31 cellular contexts compared by ENCODE assay signal in genomic region chr6:137235686-137236085, GRCh38.
"Had no signal": no experiment of that assay in that cellular context is flagged by ENCODE, and none has a peak within 500 bp of the region (broad histone marks: within the 10 kb centered on the region; RNA-seq: fewer than 3 reads in every experiment).

No MANE protein-coding gene starts in this region.

- DNase-seq: activated CD4-positive, alpha-beta T cell treated with anti-CD3 and anti-CD28 coated beads for 48 hours; activated CD4-positive, alpha-beta T cell treated with anti-CD3 and anti-CD28 coated beads, Interleukin-2, amount 50 U/mL, for 48 hours; activated CD8-positive, alpha-beta memory T cell treated with anti-CD3 and anti-CD28 coated beads, Interleukin-2, amount 50 U/mL, for 4 hours; activated effector memory CD4-positive, alpha-beta T cell treated with anti-CD3 and anti-CD28 coated beads, Interleukin-2, amount 50 U/mL, for 16 hours; activated naive CD4-positive, alpha-beta T cell treated with anti-CD3 and anti-CD28 coated beads, Interleukin-2, amount 50 U/mL, for 16 hours; activated T-cell treated with anti-CD3 and anti-CD28 coated beads, Interleukin-2, amount 50 U/mL, for 1 hour; amniotic stem cell; brain microvascular endothelial cell; endodermal cell; foreskin fibroblast; head of caudate nucleus; hypothalamus; immature natural killer cell; kidney; left colon; naive B cell; occipital lobe; right cardiac atrium; stimulated activated CD4-positive, alpha-beta T cell treated with anti-CD3 and anti-CD28 coated beads, Interleukin-12 subunit alpha, Interleukin-12 subunit beta, amount 100 ng/mL, for 4 hours; stimulated activated CD4-positive, alpha-beta T cell treated with anti-CD3 and anti-CD28 coated beads, Interleukin-4, amount 100 ng/mL, for 1 hour; stimulated activated naive B cell treated with anti-CD40 and anti-IgM and Interleukin-4, amounts not matched to agents 10 μg/mL and 1 μg/mL and 100 μg/mL, for 72 hours; stomach; T-helper 9 cell; thyroid gland had no signal

- ATAC-seq: activated CD4-positive, CD25-positive, alpha-beta regulatory T cell treated with anti-CD3 and anti-CD28 coated beads, Interleukin-2, amount 50 U/mL, for 24 hours; esophagus mucosa; left colon; right cardiac atrium; stimulated activated naive B cell treated with anti-CD40 and anti-IgM and Interleukin-4, amounts not matched to agents 10 μg/mL and 1 μg/mL and 100 μg/mL, for 72 hours had no signal

- H3K4me1 Mint-ChIP-seq: neural crest cell had no signal

- H3K36me3 ChIP-seq: brain microvascular endothelial cell, stomach, thyroid gland had no signal

- H3K27ac ChIP-seq: brain microvascular endothelial cell, thyroid gland, VCaP had no signal

- H3K4me3 ChIP-seq: stomach, thyroid gland had no signal

- H3K27me3 Mint-ChIP-seq: naive B cell; stimulated activated naive B cell treated with anti-CD40 and anti-IgM and Interleukin-4, amounts not matched to agents 10 μg/mL and 1 μg/mL and 100 μg/mL, for 72 hours had no signal

- H3K9me3 ChIP-seq: thyroid gland had no signal

- H3K36me3 Mint-ChIP-seq: mesothelial cell of epicardium had no signal

- H3K4me3 Mint-ChIP-seq: activated T-helper 1 cell treated with anti-CD3 and anti-CD28 coated beads, Interleukin-12 subunit alpha, Interleukin-12 subunit beta, Interleukin-2, Interleukin-4 antibody, amounts not matched to agents 30 ng/mL and 10 ng/mL and 1 ng/mL, durations not matched to agents 14 hours and 24 hours and 36 hours; endodermal cell; mesothelial cell of epicardium; neural crest cell; stimulated activated naive B cell treated with anti-CD40 and anti-IgM and Interleukin-4, amounts not matched to agents 10 μg/mL and 1 μg/mL and 100 μg/mL, for 72 hours; T-helper 1 cell treated with Interleukin-12 subunit alpha and Interleukin-12 subunit beta and Interleukin-4 antibody, amounts not matched to agents 30 μg/mL and 1 μg/mL, for 36 hours had no signal

- H3K27ac Mint-ChIP-seq: activated T-helper 1 cell treated with anti-CD3 and anti-CD28 coated beads, Interleukin-12 subunit alpha, Interleukin-12 subunit beta, Interleukin-2, Interleukin-4 antibody, amounts not matched to agents 30 ng/mL and 10 ng/mL and 1 ng/mL, durations not matched to agents 14 hours and 24 hours and 36 hours; endodermal cell; mesothelial cell of epicardium; stimulated activated naive B cell treated with anti-CD40 and anti-IgM and Interleukin-4, amounts not matched to agents 10 μg/mL and 1 μg/mL and 100 μg/mL, for 72 hours; T-helper 1 cell treated with Interleukin-12 subunit alpha and Interleukin-12 subunit beta and Interleukin-4 antibody, amounts not matched to agents 30 μg/mL and 1 μg/mL, for 36 hours had no signal

- H3K27me3 ChIP-seq: brain microvascular endothelial cell, stomach, thyroid gland had no signal
